In the genomic region with DNA sequence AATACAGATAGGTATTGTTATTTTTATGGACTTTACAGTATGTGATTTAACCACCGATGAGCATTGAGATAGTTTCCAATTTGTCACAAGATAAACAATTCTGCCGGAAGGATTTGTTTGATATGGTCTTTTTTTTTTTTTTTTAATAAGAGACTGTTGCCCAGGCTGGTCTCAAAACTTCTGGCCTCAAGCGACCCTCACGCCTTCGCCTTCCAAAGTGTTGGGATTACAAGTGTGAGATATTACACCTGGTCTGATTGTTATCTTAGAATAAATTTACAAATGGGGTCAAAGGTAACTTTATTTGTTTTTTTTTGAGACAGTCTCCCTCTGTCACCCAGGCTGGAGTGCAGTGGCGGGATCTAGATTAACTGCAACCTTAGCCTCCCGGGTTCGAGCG, we compare ENCODE assay signal across 9 cellular contexts. TPM values are rescaled to one million over a fixed set of nuclear protein-coding genes. Genes with fewer than 3 reads are reported as not detected.
DNase-seq lines count a peak whose midpoint lies in the region; ATAC-seq and TF ChIP-seq lines count a peak whose summit lies in the region.
"Had no signal": no experiment of that assay in that cellular context is flagged by ENCODE, and none has a peak within 500 bp of the region (broad histone marks: within the 10 kb centered on the region; RNA-seq: fewer than 3 reads in every experiment).

No MANE protein-coding gene starts in this region.

- intact Hi-C loops in heart right ventricle (cut with DNase I) (loop anchor here in 4 of 10 donors (5.0 to 10.0 kb wide), 3 partner anchors 77 to 82 kb away; no protein-coding TSS in a partner anchor), Right ventricle myocardium superior (cut with DNase I) (no loop called here), breast epithelium (cut with DNase I; ENCODE audit: low total_unique reads) (no loop called here), uterus (cut with DNase I; ENCODE audit: low total_unique reads) (no loop called here), lower leg skin (cut with DNase I; ENCODE audit: low total_unique reads) (no loop called here)

- H3K27me3 ChIP-seq in heart right ventricle = peaks cover 0 to 17% (median 0%) of the 10 kb centered on the region in 7 donors
- H3K27me3 ChIP-seq in breast epithelium = no peaks in the 10 kb centered on the region
- peaks cover 9% of the 10 kb centered on the region for H3K27me3 ChIP-seq in mononuclear cell (ENCODE audit: insufficient read depth, low read length)
- H3K27me3 ChIP-seq in uterus = no peaks in the 10 kb centered on the region

- 48 to 51% methylated on average over 9 of the region's 9 CpGs for WGBS in heart right ventricle, 2 donors
- 52 to 58% methylated on average over 9 of the region's 9 CpGs for WGBS in lower leg skin, 2 donors

- peaks cover 0 to 5% (median 0%) of the 10 kb centered on the region in 9 donors for H3K36me3 ChIP-seq in heart right ventricle
- H3K36me3 ChIP-seq in breast epithelium = no peaks in the 10 kb centered on the region
- no peaks in the 10 kb centered on the region for H3K36me3 ChIP-seq in uterus

- no peak for ATAC-seq in heart right ventricle
- no peak for ATAC-seq in Right ventricle myocardium superior (ENCODE audit: poor library complexity)
- ATAC-seq in GM21717 (IDR thresholded peaks at IDR 0.05; ENCODE audit: unreplicated experiment) = no peak

- H3K27ac ChIP-seq in heart right ventricle (peak overlapping the region in 9 of 10 donors; percentile 86 to 100 (median 94)), breast epithelium (peak overlapping the region; percentile 93 to 97), uterus (peak overlapping the region; percentile 86 to 95)
- H3K27ac ChIP-seq: HL-60 had no signal

- H3K9me3 ChIP-seq in heart right ventricle (no peaks in the 10 kb centered on the region), breast epithelium (no peaks in the 10 kb centered on the region), mononuclear cell (ENCODE audit: low read depth, low read length) (no peaks in the 10 kb centered on the region), uterus (no peaks in the 10 kb centered on the region)

- H3K4me3 ChIP-seq in heart right ventricle = peak overlapping the region; percentile 38 to 100 (median 94)
- H3K4me3 ChIP-seq in breast epithelium = peak overlapping the region; percentile 67 to 92 (median 88)
- H3K4me3 ChIP-seq in mononuclear cell (ENCODE audit: low read length) = peak overlapping the region; percentile 78
- peak overlapping the region in 1 of 2 donors; percentile 92 for H3K4me3 ChIP-seq in uterus
- H3K4me3 ChIP-seq in lower leg skin (ENCODE audit: low read depth, poor library complexity, severe bottlenecking) = no peak overlapping the region

- TF ChIP-seq CTCF in heart right ventricle (IDR thresholded peaks at IDR 0.05) = no peak
- no peak for TF ChIP-seq CTCF in breast epithelium (IDR thresholded peaks at IDR 0.05)
- no peak for TF ChIP-seq CTCF in uterus (IDR thresholded peaks at IDR 0.05)
- TF ChIP-seq CTCF in lower leg skin (IDR thresholded peaks at IDR 0.05) = no peak

- H3K4me1 ChIP-seq in heart right ventricle (peaks cover 1 to 52% (median 30%) of the 10 kb centered on the region in 9 donors), breast epithelium (no peaks in the 10 kb centered on the region), mononuclear cell (ENCODE audit: insufficient read depth, low read length) (peaks cover 16% of the 10 kb centered on the region), uterus (no peaks in the 10 kb centered on the region)

- TF ChIP-seq POLR2A in breast epithelium (IDR thresholded peaks at IDR 0.05) (no peak), uterus (IDR thresholded peaks at IDR 0.05) (no peak), lower leg skin (IDR thresholded peaks at IDR 0.05) (no peak)

- DNase-seq in heart right ventricle = no peak
- no peak for DNase-seq in Right ventricle myocardium superior
- no peak for DNase-seq in breast epithelium (ENCODE audit: low spot score in 2 of 2)
- DNase-seq in uterus = no peak
- DNase-seq in NCI-H446 (lab: John Stamatoyannopoulos, UW) = no peak
- no peak for DNase-seq in lower leg skin (ENCODE audit: low spot score in 2 of 2)

RNA-seq across cellular contexts. Expression of a gene that starts 1.2 kb away (rescaled TPM):
- total RNA-seq in heart right ventricle (10 to 100 TPM; 17.1 to 28.9 (median 23.7) TPM), Right ventricle myocardium superior (15.3 TPM), breast epithelium (10 to 100 TPM; 21.0 to 43.9 (median 25.2) TPM), mononuclear cell (27.3 TPM), uterus (10 to 100 TPM; 22.4 to 54.6 (median 43.0) TPM), lower leg skin (10 to 100 TPM; 27.6 to 36.6 (median 31.7) TPM)
- polyA plus RNA-seq in heart right ventricle = 10 to 100 TPM in 1 of 2 donors, 1 to 10 TPM in 1; 7.1 to 10.2 TPM
